Comparison of ENCODE assay signal across 7 cellular contexts in genomic region chr19:34835952-34836351, GRCh38.
"Had no signal": no experiment of that assay in that cellular context is flagged by ENCODE, and none has a peak within 500 bp of the region (broad histone marks: within the 10 kb centered on the region; RNA-seq: fewer than 3 reads in every experiment).

No MANE protein-coding gene starts in this region.

- DNase-seq: IMR-90, KBM-7, KG1 had no signal

- H3K27ac ChIP-seq: HL-60 had no signal

- ATAC-seq: HepG2, K562 had no signal

- FAIRE-seq: HepG2, HTR-8/SVneo, K562 had no signal

- H3K4me3 ChIP-seq: K562 had no signal
